ENCODE assay signal across 9 cellular contexts in the genomic region with DNA sequence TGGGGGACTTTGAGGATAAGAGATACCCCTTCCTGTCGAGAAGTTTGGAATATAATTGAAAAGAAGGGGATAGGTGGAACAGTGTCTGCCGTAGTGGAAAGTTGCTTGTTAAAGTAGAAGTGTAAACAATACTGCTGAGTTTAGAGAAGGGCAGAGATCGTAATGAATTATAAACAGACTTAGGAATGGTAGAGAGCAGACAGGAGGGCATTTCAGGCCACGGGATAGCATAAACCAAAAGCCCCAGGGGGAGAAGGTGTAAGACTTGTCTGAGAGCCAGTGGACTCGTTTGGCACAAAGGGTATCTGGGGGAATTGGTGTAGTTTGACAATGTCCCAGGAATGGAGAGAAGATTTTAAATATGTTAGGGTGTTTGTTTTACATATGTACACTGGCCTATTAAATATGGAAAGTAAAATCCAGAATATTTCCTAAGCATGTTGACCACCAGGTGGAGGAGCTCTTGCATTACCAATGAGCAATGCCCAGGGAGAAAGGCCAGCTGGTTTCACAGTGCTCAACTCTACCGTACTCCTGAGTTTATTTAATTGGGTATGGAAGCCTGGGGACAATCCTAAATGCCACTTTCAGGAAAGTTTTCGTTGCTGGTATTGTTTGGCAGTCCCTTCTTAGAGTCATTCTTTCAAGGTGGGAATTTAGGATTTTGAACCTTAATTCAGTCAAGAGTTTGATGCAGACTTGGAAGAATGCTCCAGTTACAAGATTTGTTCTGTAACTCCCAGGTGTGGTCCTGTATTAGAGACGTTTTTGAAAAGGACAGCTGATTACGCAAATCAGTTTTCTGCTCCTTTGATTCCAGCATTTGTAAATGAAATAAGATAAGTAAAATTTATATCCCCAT. TPM values are rescaled to one million over a fixed set of nuclear protein-coding genes. Genes with fewer than 3 reads are reported as not detected.
A peak's percentile ranks its signal among the peaks of the same experiment; 100 is the strongest.
DNase-seq lines count a peak whose midpoint lies in the region; ATAC-seq, FAIRE-seq and TF ChIP-seq lines count a peak whose summit lies in the region.
"Had no signal": no experiment of that assay in that cellular context is flagged by ENCODE, and none has a peak within 500 bp of the region (broad histone marks: within the 10 kb centered on the region; RNA-seq: fewer than 3 reads in every experiment).

No MANE protein-coding gene starts in this region.

- H3K9me3 ChIP-seq in CD8-positive, alpha-beta T cell (ENCODE audit: low read length), result no peaks in the 10 kb centered on the region

- H3K27me3 ChIP-seq in CD8-positive, alpha-beta T cell (ENCODE audit: insufficient read depth, low read length), result no peaks in the 10 kb centered on the region

- no peak overlapping the region for H3K4me3 ChIP-seq in choroid plexus epithelial cell (ENCODE audit: low read depth, low read length)
- no peak overlapping the region for H3K4me3 ChIP-seq in CD8-positive, alpha-beta T cell (ENCODE audit: low read depth, low read length)

- peaks cover 21% of the 10 kb centered on the region for H3K4me1 Mint-ChIP-seq in CD8-positive, alpha-beta T cell (ENCODE audit: low read depth)

- DNase-seq in AG08396 (ENCODE audit: low spot score) (peak; percentile 64), NCI-H1092 (lab: John Stamatoyannopoulos, UW) (peak; percentile 29), choroid plexus epithelial cell (ENCODE audit: low read depth) (peak; percentile 90), myocyte (ENCODE audit: low read depth) (peak; percentile 80), GM19239 (ENCODE audit: insufficient read length, low spot score) (no peak), GF-D8 (lab: John Stamatoyannopoulos, UW) (no peak)
- DNase-seq in CD8-positive, alpha-beta T cell, result no peak

- peak; percentile 78 for TF ChIP-seq CTCF in choroid plexus epithelial cell (conservative IDR thresholded peaks at IDR 0.05; ENCODE audit: low read depth, low read length)
- no peak for TF ChIP-seq CTCF in CD8-positive, alpha-beta T cell (IDR thresholded peaks at IDR 0.05)

- peaks cover 27% of the 10 kb centered on the region for H3K36me3 ChIP-seq in CD8-positive, alpha-beta T cell (ENCODE audit: insufficient read depth, low read length)

- no peak overlapping the region for H3K27ac ChIP-seq in CD8-positive, alpha-beta T cell (ENCODE audit: low read depth, low read length)
- H3K27ac ChIP-seq: parathyroid adenoma had no signal

- H3K27me3 Mint-ChIP-seq in CD8-positive, alpha-beta T cell (ENCODE audit: low read depth), result no peaks in the 10 kb centered on the region

- FAIRE-seq in GM19239 (lab: Jason Lieb, UNC), result no peak

- no peak overlapping the region for H3K27ac Mint-ChIP-seq in CD8-positive, alpha-beta T cell

- no peak for ATAC-seq in GM18907 (IDR thresholded peaks at IDR 0.05; ENCODE audit: unreplicated experiment)
- ATAC-seq in CD8-positive, alpha-beta T cell, result no peak

- CTCF ChIA-PET in CD8-positive, alpha-beta T cell (lab: Charles Lee), result no interaction called here

- peaks cover 90% of the 10 kb centered on the region for H3K36me3 Mint-ChIP-seq in CD8-positive, alpha-beta T cell

- H3K9me3 Mint-ChIP-seq in CD8-positive, alpha-beta T cell, result no peaks in the 10 kb centered on the region

- H3K4me3 Mint-ChIP-seq in CD8-positive, alpha-beta T cell, result no peak overlapping the region

- intact Hi-C loops in CD8-positive, alpha-beta T cell (cut with DNase I, micrococcal nuclease), result no loop called here

- POLR2A ChIA-PET in CD8-positive, alpha-beta T cell (lab: Charles Lee), result no interaction called here

- no peaks in the 10 kb centered on the region for H3K4me1 ChIP-seq in CD8-positive, alpha-beta T cell (ENCODE audit: insufficient read depth, low read length)
- H3K4me1 ChIP-seq: parathyroid adenoma had no signal

RNA-seq across cellular contexts. Expression of gene COPS8, which starts 7.5 kb away (rescaled TPM):
- 209 and 245 TPM in 2 replicates for total RNA-seq in myocyte
- polyA plus RNA-seq in myocyte (2012), result 104 TPM
- 10 to 100 TPM; 53.2 to 56.3 TPM for total RNA-seq in CD8-positive, alpha-beta T cell

Comparison
In these comparisons a context has a peak if more than half of its experiments do, and no peak if none do; other contexts are left out.
1. DNase-seq: peak in AG08396 (single experiment), NCI-H1092 (single experiment), choroid plexus epithelial cell (single experiment) and myocyte (single experiment); none in GM19239 (single experiment), CD8-positive, alpha-beta T cell (0 of 7) and GF-D8 (single experiment).